In genomic region chr13:27534108-27534975, GRCh38 we compare ENCODE assay signal across 1 cellular context.
TF ChIP-seq lines count a peak whose summit lies in the region.

No MANE protein-coding gene starts in this region.

TF ChIP-seq in K562, 482 proteins besides CTCF, POLR2A, EP300 and RAD21 (continued from another document):
- TF ChIP-seq HDAC8 (tag; IDR thresholded peaks at IDR 0.05) = no peak
- TF ChIP-seq ZNF316 (IDR thresholded peaks at IDR 0.05) = peak; percentile 78
- TF ChIP-seq NR2C2 (CRISPR knock-in tag; IDR thresholded peaks at IDR 0.05) = no peak
- TF ChIP-seq NR2C2 (tag; IDR thresholded peaks at IDR 0.05) = peak; percentile 43; the same call in 1 of the 2 replicates
- TF ChIP-seq EGR1 (conservative IDR thresholded peaks at IDR 0.05) = no peak
- TF ChIP-seq MAFK (IDR thresholded peaks at IDR 0.05; ENCODE audit: low read length) = peak; percentile 42; the same call in 1 of the 2 replicates
- no peak for TF ChIP-seq L3MBTL2 (IDR thresholded peaks at IDR 0.05)
- peak; percentile 49; the same call in 1 of the 2 replicates for TF ChIP-seq C11orf30 (IDR thresholded peaks at IDR 0.05; ENCODE audit: low read depth)
- TF ChIP-seq CBFA2T3 (IDR thresholded peaks at IDR 0.05) = 0 out of 2 replicates have a peak, but pooled peaks have one; percentile 4
